Comparison of ENCODE assay signal across 8 cellular contexts in genomic region chr15:65517866-65518207, GRCh38. TPM values are rescaled to one million over a fixed set of nuclear protein-coding genes. Genes with fewer than 3 reads are reported as not detected.
DNase-seq lines count a peak whose midpoint lies in the region; ATAC-seq, FAIRE-seq and TF ChIP-seq lines count a peak whose summit lies in the region.

No MANE protein-coding gene starts in this region.

- H2AFZ ChIP-seq in OCI-LY7 (ENCODE audit: low read length) (peak overlapping the region; percentile 86), endothelial cell of umbilical vein (ENCODE audit: low read depth, low read length) (peak overlapping the region; percentile 89)

- H3K4me3 ChIP-seq in OCI-LY7 (ENCODE audit: low read depth, low read length, poor library complexity, severe bottlenecking), result peak overlapping the region; percentile 83
- H3K4me3 ChIP-seq in endothelial cell of umbilical vein (replicated peaks in 1 of 3; ENCODE audit: insufficient read depth in 1 of 3, low read depth in 1 of 3, low read length in 3 of 3), result peak overlapping the region in 2 of 3 experiments; percentile 92 to 96
- peak overlapping the region in 3 of 4 donors; percentile 98 to 100 (median 100) for H3K4me3 ChIP-seq in gastrocnemius medialis

- no peaks in the 10 kb centered on the region for H3K9me3 ChIP-seq in OCI-LY7 (ENCODE audit: low read length)
- H3K9me3 ChIP-seq in endothelial cell of umbilical vein (replicated peaks; ENCODE audit: control insufficient read depth, insufficient read depth, low read length), result no peaks in the 10 kb centered on the region
- H3K9me3 ChIP-seq in gastrocnemius medialis, result no peaks in the 10 kb centered on the region

- POLR2A ChIA-PET in OCI-LY7 (lab: Charles Lee) (interaction anchor here (0.6 to 1.5 kb wide), 3 partner anchors 13 to 1807 kb away, joined by 4 to 5 read pairs (median 4); partner anchors contain the start of gene HACD3), endothelial cell of umbilical vein (lab: Charles Lee) (no interaction called here)

- peak overlapping the region; percentile 38 for H3K4me2 ChIP-seq in OCI-LY7 (ENCODE audit: low read length)
- H3K4me2 ChIP-seq in endothelial cell of umbilical vein (ENCODE audit: insufficient read depth, low read length), result peak overlapping the region; percentile 56

- FAIRE-seq in endothelial cell of umbilical vein (lab: Jason Lieb, UNC), result no peak

- TF ChIP-seq CTCF in OCI-LY7 (conservative IDR thresholded peaks at IDR 0.05; ENCODE audit: low read length), result peak; percentile 47; the same call in 1 of the 2 replicates
- no peak for TF ChIP-seq CTCF in endothelial cell of umbilical vein (IDR thresholded peaks at IDR 0.05; ENCODE audit: extremely low read depth in 1 of 2, insufficient read depth in 1 of 2, low read depth in 1 of 2, low read length in 2 of 2)
- no peak for TF ChIP-seq CTCF in gastrocnemius medialis (IDR thresholded peaks at IDR 0.05 in 4 of 5, conservative IDR thresholded peaks at IDR 0.05 in 1 of 5)

- H4K20me1 ChIP-seq in OCI-LY7 (ENCODE audit: insufficient read depth, low read length) (peaks cover 15% of the 10 kb centered on the region), endothelial cell of umbilical vein (replicated peaks; ENCODE audit: control insufficient read depth, extremely low read depth, insufficient read depth, low read length) (peaks cover 2% of the 10 kb centered on the region)

- H3K36me3 ChIP-seq in OCI-LY7 (ENCODE audit: insufficient read depth, low read length) (peaks cover 29% of the 10 kb centered on the region), endothelial cell of umbilical vein (ENCODE audit: control insufficient read depth in 2 of 2, extremely low read depth in 1 of 2, insufficient read depth in 2 of 2, low read length in 2 of 2) (no peaks in the 10 kb centered on the region), gastrocnemius medialis (peaks cover 0 to 3% of the 10 kb centered on the region in 2 donors)

- in situ Hi-C loops in gastrocnemius medialis (cut with MboI; ENCODE audit: low sequenced_read_pairs in 4 of 4), result no loop called here

- DNase-seq in OCI-LY7 (ENCODE audit: low spot score), result no peak
- DNase-seq in endothelial cell of umbilical vein (ENCODE audit: low read depth, low spot score), result no peak
- no peak for DNase-seq in gastrocnemius medialis
- no peak for DNase-seq in NCI-H2029 (lab: John Stamatoyannopoulos, UW)
- DNase-seq in SIG-M5 (lab: John Stamatoyannopoulos, UW), result no peak
- no peak for DNase-seq in GM19238 (ENCODE audit: insufficient read length, low spot score)
- no peak for DNase-seq in stimulated activated CD4-positive, alpha-beta T cell treated with anti-CD3 and anti-CD28 coated beads, Interleukin-4, amount 100 ng/mL, for 1 hour

- H3K9ac ChIP-seq in endothelial cell of umbilical vein (replicated peaks; ENCODE audit: extremely low read depth, insufficient read depth, low read length), result no peak overlapping the region

- H3K27ac ChIP-seq in OCI-LY7 (ENCODE audit: low read depth, low read length, poor library complexity, severe bottlenecking) (peak overlapping the region; percentile 83), endothelial cell of umbilical vein (ENCODE audit: insufficient read depth, low read depth, low read length) (no peak overlapping the region), gastrocnemius medialis (peak overlapping the region; percentile 82 to 96 (median 96))

- peaks cover 40% of the 10 kb centered on the region for H3K79me2 ChIP-seq in OCI-LY7 (ENCODE audit: insufficient read depth, low read depth, low read length)
- peaks cover 32% of the 10 kb centered on the region for H3K79me2 ChIP-seq in endothelial cell of umbilical vein (ENCODE audit: control insufficient read depth, insufficient read depth, low read length)

- H3K9me1 ChIP-seq in endothelial cell of umbilical vein (replicated peaks; ENCODE audit: control insufficient read depth, extremely low read depth, insufficient read depth, low read length), result no peaks in the 10 kb centered on the region

- H3K4me1 ChIP-seq in OCI-LY7 (ENCODE audit: insufficient read depth, low read length, poor library complexity, severe bottlenecking), result peaks cover 13% of the 10 kb centered on the region
- peaks cover 16% of the 10 kb centered on the region for H3K4me1 ChIP-seq in endothelial cell of umbilical vein (ENCODE audit: control insufficient read depth, extremely low read depth, insufficient read depth, low read length)
- peaks cover 29 to 36% of the 10 kb centered on the region in 2 donors for H3K4me1 ChIP-seq in gastrocnemius medialis

- dilution Hi-C loops in endothelial cell of umbilical vein (cut with MboI; ENCODE audit: extremely low pct_ligation_motif_present, low sequenced_read_pairs), result no loop called here

- BruUV-seq in OCI-LY7 (replicated peaks; lab: Mats Ljungman, UMichigan), result no TSS peak
- BruUV-seq in endothelial cell of umbilical vein (replicated peaks; lab: Mats Ljungman, UMichigan), result no TSS peak

- no peak for TF ChIP-seq POLR2A in endothelial cell of umbilical vein (IDR thresholded peaks at IDR 0.05; ENCODE audit: low read depth, low read length)
- no peak for TF ChIP-seq POLR2A in gastrocnemius medialis (IDR thresholded peaks at IDR 0.05)

- intact Hi-C loops in OCI-LY7 (cut with micrococcal nuclease; ENCODE audit: unreplicated experiment) (no loop called here), endothelial cell of umbilical vein (cut with micrococcal nuclease) (loop anchor here (1.0 to 2.0 kb wide), 4 partner anchors 12 to 353 kb away; partner anchors contain the start of genes HACD3 and INTS14), gastrocnemius medialis (cut with DNase I; ENCODE audit: low total_unique reads) (loop anchor here (2.0 kb wide), 2 partner anchors 13 to 93 kb away; partner anchors contain the start of genes HACD3 and INTS14)

- CTCF ChIA-PET in OCI-LY7 (lab: Charles Lee; ENCODE audit: unreplicated experiment) (interaction anchor here (1.1 kb wide), 1 partner anchor 13 kb away, joined by 3 read pairs; no protein-coding TSS in a partner anchor), endothelial cell of umbilical vein (lab: Charles Lee) (interaction anchor here (2.1 kb wide), 1 partner anchor 73 kb away, joined by 5 read pairs; no protein-coding TSS in a partner anchor)

- ATAC-seq in GM21447 (IDR thresholded peaks at IDR 0.05; ENCODE audit: unreplicated experiment) (peak; percentile 3), gastrocnemius medialis (peak; percentile 11 to 43)

- H3K9me2 ChIP-seq in OCI-LY7 (ENCODE audit: insufficient read depth, low read length), result no peaks in the 10 kb centered on the region

- no peaks in the 10 kb centered on the region for H3K27me3 ChIP-seq in endothelial cell of umbilical vein (ENCODE audit: control insufficient read depth in 2 of 2, insufficient read depth in 2 of 2, low read length in 2 of 2)
- H3K27me3 ChIP-seq in gastrocnemius medialis, result no peaks in the 10 kb centered on the region

TF ChIP-seq in endothelial cell of umbilical vein, 7 proteins besides CTCF, POLR2A, EP300 and RAD21:
- TF ChIP-seq FOS (IDR thresholded peaks at IDR 0.05; ENCODE audit: borderline replicate concordance, insufficient read depth, low read length) (no peak), MYC (IDR thresholded peaks at IDR 0.05; ENCODE audit: low read depth, low read length) (no peak), POLR2AphosphoS5 (IDR thresholded peaks at IDR 0.05; ENCODE audit: insufficient read depth, low read depth, low read length) (no peak)
- TF ChIP-seq, protein P1, sequence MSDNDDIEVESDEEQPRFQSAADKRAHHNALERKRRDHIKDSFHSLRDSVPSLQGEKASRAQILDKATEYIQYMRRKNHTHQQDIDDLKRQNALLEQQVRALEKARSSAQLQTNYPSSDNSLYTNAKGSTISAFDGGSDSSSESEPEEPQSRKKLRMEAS (IDR thresholded peaks at IDR 0.05; ENCODE audit: insufficient read depth, insufficient read length), result no peak

RNA-seq across cellular contexts. Expression of gene DPP8, which starts 0.3 kb away (rescaled TPM):
- 43.0 and 47.8 TPM in 2 replicates for total RNA-seq in OCI-LY7 (2014; rRNA removed; shearing (Covaris generic))
- total RNA-seq in OCI-LY7 (2022) (52.1 and 52.3 TPM in 2 replicates), endothelial cell of umbilical vein (34.2 and 35.3 TPM in 2 replicates), gastrocnemius medialis (10 to 100 TPM; 36.9 to 76.6 (median 48.0) TPM)
- 9.4 and 12.1 TPM in 2 replicates for polyA plus RNA-seq in endothelial cell of umbilical vein
- 12.1 and 13.4 TPM in 2 replicates for polyA plus RNA-seq in endothelial cell of umbilical vein (2011; cell fraction: cytosol; rRNA removed)
- polyA plus RNA-seq in endothelial cell of umbilical vein (2011; cell fraction: nucleus; rRNA removed), result 21.2 and 27.2 TPM in 2 replicates
- polyA plus RNA-seq in endothelial cell of umbilical vein (2012), result 18.3 and 20.9 TPM in 2 replicates
- 35.3 and 40.5 TPM in 2 replicates for polyA minus RNA-seq in endothelial cell of umbilical vein
- 29.2 TPM for polyA minus RNA-seq in endothelial cell of umbilical vein (2011; cell fraction: cytosol; rRNA and poly(A)+ RNA removed)
- polyA minus RNA-seq in endothelial cell of umbilical vein (2011; cell fraction: nucleus; rRNA and poly(A)+ RNA removed), result 47.8 and 61.8 TPM in 2 replicates

RNA-seq across cellular contexts. Expression of gene HACD3, which starts 12.4 kb away (rescaled TPM):
- 29.2 and 34.7 TPM in 2 replicates for total RNA-seq in OCI-LY7 (2014; rRNA removed; shearing (Covaris generic))
- total RNA-seq in OCI-LY7 (2022) (50.5 and 55.3 TPM in 2 replicates), endothelial cell of umbilical vein (61.1 and 61.9 TPM in 2 replicates), gastrocnemius medialis (1 to 10 TPM; 4.5 to 9.5 (median 6.5) TPM)
- polyA plus RNA-seq in endothelial cell of umbilical vein, result 37.9 and 47.4 TPM in 2 replicates
- polyA plus RNA-seq in endothelial cell of umbilical vein (2011; cell fraction: cytosol; rRNA removed), result 59.8 and 64.5 TPM in 2 replicates
- 25.3 and 34.3 TPM in 2 replicates for polyA plus RNA-seq in endothelial cell of umbilical vein (2011; cell fraction: nucleus; rRNA removed)
- 69.2 and 85.2 TPM in 2 replicates for polyA plus RNA-seq in endothelial cell of umbilical vein (2012)
- 64.6 and 66.1 TPM in 2 replicates for polyA minus RNA-seq in endothelial cell of umbilical vein
- 58.1 TPM for polyA minus RNA-seq in endothelial cell of umbilical vein (2011; cell fraction: cytosol; rRNA and poly(A)+ RNA removed)
- 27.6 and 38.2 TPM in 2 replicates for polyA minus RNA-seq in endothelial cell of umbilical vein (2011; cell fraction: nucleus; rRNA and poly(A)+ RNA removed)
